ENCODE assay signal across 20 cellular contexts in genomic region chr5:107321906-107322305, GRCh38.
DNase-seq lines count a peak whose midpoint lies in the region; FAIRE-seq and TF ChIP-seq lines count a peak whose summit lies in the region.
"Had no signal": no experiment of that assay in that cellular context is flagged by ENCODE, and none has a peak within 500 bp of the region (broad histone marks: within the 10 kb centered on the region; RNA-seq: fewer than 3 reads in every experiment).

No MANE protein-coding gene starts in this region.

- H3K27me3 ChIP-seq in A673 (replicated peaks; ENCODE audit: insufficient read depth, low read depth, low read length, poor library complexity) (no peaks in the 10 kb centered on the region), astrocyte (ENCODE audit: insufficient read depth, low read length) (no peaks in the 10 kb centered on the region)
- H3K27me3 ChIP-seq: BLaER1 treated with 17β-estradiol and CSF1 and Interleukin-3, amounts not matched to agents 10 nM and 100 nM had no signal

- H3K36me3 ChIP-seq in A673 (ENCODE audit: insufficient read depth, low read length, poor library complexity, severe bottlenecking) (no peaks in the 10 kb centered on the region), astrocyte (ENCODE audit: insufficient read depth, low read length) (no peaks in the 10 kb centered on the region)
- H3K36me3 ChIP-seq: BLaER1 treated with 17β-estradiol and CSF1 and Interleukin-3, amounts not matched to agents 10 nM and 100 nM had no signal

- H3K4me1 ChIP-seq in A673 (ENCODE audit: insufficient read depth, low read length, poor library complexity, severe bottlenecking) (peaks cover 15% of the 10 kb centered on the region), astrocyte (ENCODE audit: insufficient read depth, low read length) (no peaks in the 10 kb centered on the region)
- H3K4me1 ChIP-seq: BLaER1 treated with 17β-estradiol and CSF1 and Interleukin-3, amounts not matched to agents 10 nM and 100 nM had no signal

- no peak overlapping the region for H3K4me3 ChIP-seq in A673 (ENCODE audit: low read depth, low read length, poor library complexity, severe bottlenecking)
- H3K4me3 ChIP-seq in astrocyte (ENCODE audit: insufficient read depth, low read depth, low read length): no peak overlapping the region
- H3K4me3 ChIP-seq: BLaER1 treated with 17β-estradiol and CSF1 and Interleukin-3, amounts not matched to agents 10 nM and 100 nM; GM23338 had no signal

- H3K36me3 Mint-ChIP-seq in astrocyte (ENCODE audit: low read depth, unreplicated experiment) (no peaks in the 10 kb centered on the region), endothelial cell (ENCODE audit: low read depth, unreplicated experiment) (no peaks in the 10 kb centered on the region), osteocyte (ENCODE audit: unreplicated experiment) (no peaks in the 10 kb centered on the region)
- no peaks in the 10 kb centered on the region for H3K36me3 Mint-ChIP-seq in activated naive CD4-positive, alpha-beta T cell treated with anti-CD3 and anti-CD28 coated beads, Interleukin-2, amount 10 ng/mL, durations not matched to agents 7 days and 5 days
- H3K36me3 Mint-ChIP-seq: CD4-positive, CD25-positive, alpha-beta regulatory T cell had no signal

- H3K4me1 Mint-ChIP-seq in astrocyte (ENCODE audit: low read depth, unreplicated experiment): peaks cover 6% of the 10 kb centered on the region
- H3K4me1 Mint-ChIP-seq in endothelial cell (ENCODE audit: unreplicated experiment): peaks cover 23% of the 10 kb centered on the region
- peaks cover 29% of the 10 kb centered on the region for H3K4me1 Mint-ChIP-seq in osteocyte (ENCODE audit: unreplicated experiment)
- H3K4me1 Mint-ChIP-seq in activated naive CD4-positive, alpha-beta T cell treated with anti-CD3 and anti-CD28 coated beads, Interleukin-2, amount 10 ng/mL, durations not matched to agents 7 days and 5 days: no peaks in the 10 kb centered on the region
- H3K4me1 Mint-ChIP-seq: CD4-positive, CD25-positive, alpha-beta regulatory T cell had no signal

- no peak overlapping the region for H3K9ac ChIP-seq in astrocyte (ENCODE audit: low read length)
- H3K9ac ChIP-seq: BLaER1 treated with 17β-estradiol and CSF1 and Interleukin-3, amounts not matched to agents 10 nM and 100 nM had no signal

- no peaks in the 10 kb centered on the region for H3K79me2 ChIP-seq in astrocyte (ENCODE audit: insufficient read depth, low read length)

- no peak overlapping the region for H3K27ac ChIP-seq in A673 (ENCODE audit: low read depth, low read length, poor library complexity, severe bottlenecking)
- H3K27ac ChIP-seq in astrocyte (ENCODE audit: low read depth, low read length): no peak overlapping the region
- H3K27ac ChIP-seq: BLaER1 treated with 17β-estradiol and CSF1 and Interleukin-3, amounts not matched to agents 10 nM and 100 nM had no signal

- TF ChIP-seq CTCF in A673 (conservative IDR thresholded peaks at IDR 0.05; ENCODE audit: low read depth, low read length) (no peak), astrocyte (IDR thresholded peaks at IDR 0.05; ENCODE audit: insufficient read depth, low read depth, low read length) (no peak), endothelial cell (IDR thresholded peaks at IDR 0.05; ENCODE audit: unreplicated experiment) (no peak), osteocyte (IDR thresholded peaks at IDR 0.05) (no peak)

- CTCF ChIA-PET in A673 (lab: Charles Lee): no interaction called here
- CTCF ChIA-PET in activated naive CD4-positive, alpha-beta T cell treated with anti-CD3 and anti-CD28 coated beads, Interleukin-2, amount 10 ng/mL, durations not matched to agents 7 days and 5 days (lab: Charles Lee): no interaction called here

- FAIRE-seq in astrocyte (lab: Jason Lieb, UNC): no peak
- FAIRE-seq: GM12891, HepG2, HTR-8/SVneo had no signal

- POLR2A ChIA-PET in A673 (lab: Charles Lee; ENCODE audit: low non-redundant PET): no interaction called here

- intact Hi-C loops in A673 (cut with micrococcal nuclease; ENCODE audit: unreplicated experiment): no loop called here

- H3K27ac Mint-ChIP-seq in astrocyte (ENCODE audit: unreplicated experiment) (peak overlapping the region; percentile 27), endothelial cell (ENCODE audit: unreplicated experiment) (peak overlapping the region; percentile 77), osteocyte (ENCODE audit: unreplicated experiment) (peak overlapping the region; percentile 28)
- H3K27ac Mint-ChIP-seq in activated naive CD4-positive, alpha-beta T cell treated with anti-CD3 and anti-CD28 coated beads, Interleukin-2, amount 10 ng/mL, durations not matched to agents 7 days and 5 days: no peak overlapping the region
- H3K27ac Mint-ChIP-seq: CD4-positive, CD25-positive, alpha-beta regulatory T cell; GM23338 had no signal

- DNase-seq in A673 (ENCODE audit: low spot score) (peak; percentile 9), astrocyte (ENCODE audit: low read depth) (no peak), endothelial cell (ENCODE audit: low spot score) (no peak), osteocyte (ENCODE audit: extremely low spot score, unreplicated experiment) (no peak), NCI-H2029 treated with DMSO at 0.1 percent for 48 hours (lab: John Stamatoyannopoulos, UW) (no peak)
- no peak for DNase-seq in activated naive CD4-positive, alpha-beta T cell treated with Interleukin-2 at 50 U/mL for 16 hours
- DNase-seq in activated naive CD4-positive, alpha-beta T cell treated with anti-CD3 and anti-CD28 coated beads, Interleukin-2, amount 10 ng/mL, durations not matched to agents 7 days and 5 days: no peak
- DNase-seq: 8988T; ACHN; Calu3; CD4-positive, CD25-positive, alpha-beta regulatory T cell; DMS 273 treated with DMSO at 0.1 percent for 48 hours; DMS79 treated with DMSO at 0.1 percent for 48 hours; EL; H7 had no signal

- H3K4me3 Mint-ChIP-seq in astrocyte (ENCODE audit: unreplicated experiment) (no peak overlapping the region), endothelial cell (ENCODE audit: unreplicated experiment) (no peak overlapping the region), osteocyte (ENCODE audit: unreplicated experiment) (no peak overlapping the region)
- H3K4me3 Mint-ChIP-seq in activated naive CD4-positive, alpha-beta T cell treated with anti-CD3 and anti-CD28 coated beads, Interleukin-2, amount 10 ng/mL, durations not matched to agents 7 days and 5 days: no peak overlapping the region
- H3K4me3 Mint-ChIP-seq: CD4-positive, CD25-positive, alpha-beta regulatory T cell; GM23338 had no signal

- H3K4me2 ChIP-seq in astrocyte (ENCODE audit: low read length): no peak overlapping the region
- H3K4me2 ChIP-seq: BLaER1 treated with 17β-estradiol and CSF1 and Interleukin-3, amounts not matched to agents 10 nM and 100 nM; GM23338 had no signal

- H3K9me3 Mint-ChIP-seq in astrocyte (ENCODE audit: unreplicated experiment) (no peaks in the 10 kb centered on the region), endothelial cell (ENCODE audit: unreplicated experiment) (no peaks in the 10 kb centered on the region), osteocyte (ENCODE audit: unreplicated experiment) (no peaks in the 10 kb centered on the region)
- no peaks in the 10 kb centered on the region for H3K9me3 Mint-ChIP-seq in activated naive CD4-positive, alpha-beta T cell treated with anti-CD3 and anti-CD28 coated beads, Interleukin-2, amount 10 ng/mL, durations not matched to agents 7 days and 5 days
- H3K9me3 Mint-ChIP-seq: GM23338 had no signal

- H2AFZ ChIP-seq in astrocyte (ENCODE audit: low read depth, low read length): no peak overlapping the region
- H2AFZ ChIP-seq: GM23338 had no signal

- H3K9me3 ChIP-seq in A673 (ENCODE audit: low read depth, low read length, poor library complexity, severe bottlenecking) (no peaks in the 10 kb centered on the region), astrocyte (ENCODE audit: insufficient read depth, low read depth, low read length) (no peaks in the 10 kb centered on the region)
- H3K9me3 ChIP-seq: BLaER1 treated with 17β-estradiol and CSF1 and Interleukin-3, amounts not matched to agents 10 nM and 100 nM had no signal

- H3K27me3 Mint-ChIP-seq in astrocyte (ENCODE audit: low read depth, unreplicated experiment) (peaks cover 2% of the 10 kb centered on the region), endothelial cell (ENCODE audit: unreplicated experiment) (peaks cover 2% of the 10 kb centered on the region), osteocyte (ENCODE audit: unreplicated experiment) (no peaks in the 10 kb centered on the region)
- no peaks in the 10 kb centered on the region for H3K27me3 Mint-ChIP-seq in activated naive CD4-positive, alpha-beta T cell treated with anti-CD3 and anti-CD28 coated beads, Interleukin-2, amount 10 ng/mL, durations not matched to agents 7 days and 5 days
- H3K27me3 Mint-ChIP-seq: CD4-positive, CD25-positive, alpha-beta regulatory T cell had no signal

- H4K20me1 ChIP-seq in astrocyte (ENCODE audit: insufficient read depth, low read length): no peaks in the 10 kb centered on the region
- H4K20me1 ChIP-seq: BLaER1 treated with 17β-estradiol and CSF1 and Interleukin-3, amounts not matched to agents 10 nM and 100 nM had no signal

- no TSS peak for BruUV-seq in A673 (replicated peaks; lab: Mats Ljungman, UMichigan)
